15 cellular contexts compared by ENCODE assay signal in genomic region chr15:93150910-93151309, GRCh38.
A peak's percentile ranks its signal among the peaks of the same experiment; 100 is the strongest.
DNase-seq lines count a peak whose midpoint lies in the region; ATAC-seq, FAIRE-seq and TF ChIP-seq lines count a peak whose summit lies in the region.
"Had no signal": no experiment of that assay in that cellular context is flagged by ENCODE, and none has a peak within 500 bp of the region (broad histone marks: within the 10 kb centered on the region; RNA-seq: fewer than 3 reads in every experiment).

No MANE protein-coding gene starts in this region.

- H3K4me1 Mint-ChIP-seq in MCF 10A (ENCODE audit: insufficient read depth, unreplicated experiment) = peaks cover 35% of the 10 kb centered on the region
- peaks cover 20% of the 10 kb centered on the region for H3K4me1 Mint-ChIP-seq in activated T-cell treated with anti-CD3 and anti-CD28 coated beads, Interleukin-2, amount 50 U/mL, for 4 hours (ENCODE audit: low read depth)

- H3K4me3 ChIP-seq in left ventricle myocardium inferior = no peak overlapping the region
- no peak overlapping the region for H3K4me3 ChIP-seq in pancreas
- H3K4me3 ChIP-seq: PC-9 had no signal

- no peak for FAIRE-seq in pancreas (lab: Jason Lieb, UNC)

- TF ChIP-seq CTCF in left ventricle myocardium inferior (IDR thresholded peaks at IDR 0.05; ENCODE audit: borderline replicate concordance) (no peak), pancreas (IDR thresholded peaks at IDR 0.05) (no peak), MCF 10A (IDR thresholded peaks at IDR 0.05; ENCODE audit: unreplicated experiment) (no peak)

- DNase-seq in CD1c-positive myeloid dendritic cell (ENCODE audit: extremely low spot score) (peak; percentile 21), Kasumi-1 (lab: John Stamatoyannopoulos, UW) (peak; percentile 1 to 14), left ventricle myocardium inferior (peak; percentile 28), pancreas (peak in 1 of 6 donors; percentile 14), MCF 10A (ENCODE audit: unreplicated experiment) (no peak)
- DNase-seq in activated T-cell treated with anti-CD3 and anti-CD28 coated beads, Interleukin-2, amount 50 U/mL, for 4 hours = no peak
- DNase-seq: BE2C; H7; NCI-H1105; NCI-H187; NK-92 treated with Interleukin-12 subunit alpha and Interleukin-12 subunit beta, amount 100 ng/mL, for 24 hours; PC-9 had no signal

- CTCF ChIA-PET in MCF 10A (lab: Yijun Ruan, JAX) = interaction anchor here (0.6 to 0.9 kb wide), 3 partner anchors 12 to 969 kb away, joined by 3 read pairs; no protein-coding TSS in a partner anchor

- no peaks in the 10 kb centered on the region for H3K36me3 Mint-ChIP-seq in MCF 10A (ENCODE audit: insufficient read depth, unreplicated experiment)
- H3K36me3 Mint-ChIP-seq in activated T-cell treated with anti-CD3 and anti-CD28 coated beads, Interleukin-2, amount 50 U/mL, for 4 hours (ENCODE audit: insufficient read depth) = no peaks in the 10 kb centered on the region
- H3K36me3 Mint-ChIP-seq: IgD-negative memory B cell had no signal

- no peaks in the 10 kb centered on the region for H3K36me3 ChIP-seq in left ventricle myocardium inferior
- H3K36me3 ChIP-seq in pancreas = no peaks in the 10 kb centered on the region
- H3K36me3 ChIP-seq: BE2C had no signal

- no peaks in the 10 kb centered on the region for H3K27me3 ChIP-seq in left ventricle myocardium inferior (ENCODE audit: low read depth)
- no peaks in the 10 kb centered on the region for H3K27me3 ChIP-seq in pancreas
- H3K27me3 ChIP-seq: BE2C had no signal

- H3K4me3 Mint-ChIP-seq in MCF 10A (ENCODE audit: unreplicated experiment) = no peak overlapping the region
- no peak overlapping the region for H3K4me3 Mint-ChIP-seq in activated T-cell treated with anti-CD3 and anti-CD28 coated beads, Interleukin-2, amount 50 U/mL, for 4 hours
- H3K4me3 Mint-ChIP-seq: IgD-negative memory B cell had no signal

- BruUV-seq in MCF 10A (replicated peaks; lab: Mats Ljungman, UMichigan) = no TSS peak

- POLR2A ChIA-PET in MCF 10A (lab: Yijun Ruan, JAX) = no interaction called here

- peaks cover 8% of the 10 kb centered on the region for H3K9me3 Mint-ChIP-seq in MCF 10A (ENCODE audit: unreplicated experiment)
- H3K9me3 Mint-ChIP-seq in activated T-cell treated with anti-CD3 and anti-CD28 coated beads, Interleukin-2, amount 50 U/mL, for 4 hours = peaks cover 5% of the 10 kb centered on the region

- ATAC-seq in pancreas = peak in 3 of 4 donors; percentile 8 to 51 (median 43)
- ATAC-seq in HG03025 (IDR thresholded peaks at IDR 0.05; ENCODE audit: low FRiP score, unreplicated experiment) = no peak
- ATAC-seq in activated T-cell treated with anti-CD3 and anti-CD28 coated beads, Interleukin-2, amount 50 U/mL, for 4 hours = no peak
- ATAC-seq: SK-N-SH treated with all-trans-retinoic acid at 6 μM for 48 hours had no signal

- peaks cover 35% of the 10 kb centered on the region for H3K4me1 ChIP-seq in left ventricle myocardium inferior
- H3K4me1 ChIP-seq in pancreas = no peaks in the 10 kb centered on the region
- H3K4me1 ChIP-seq: BE2C had no signal

- H3K9me3 ChIP-seq in left ventricle myocardium inferior (replicated peaks) (peaks cover 10% of the 10 kb centered on the region), pancreas (no peaks in the 10 kb centered on the region)
- H3K9me3 ChIP-seq: BE2C had no signal

- intact Hi-C loops in left ventricle myocardium inferior (cut with micrococcal nuclease) = no loop called here
- intact Hi-C loops in pancreas (cut with DNase I) = no loop called here
- intact Hi-C loops in MCF 10A (cut with micrococcal nuclease) = no loop called here

- WGBS in pancreas, 2 donors = 39 to 55% methylated on average over 8 of the region's 8 CpGs

- no peak overlapping the region for H3K27ac Mint-ChIP-seq in MCF 10A (ENCODE audit: low read depth, unreplicated experiment)
- H3K27ac Mint-ChIP-seq: IgD-negative memory B cell had no signal

- H3K27ac ChIP-seq in left ventricle myocardium inferior (replicated peaks) (peak overlapping the region; percentile 17), pancreas (no peak overlapping the region)
- H3K27ac ChIP-seq: PC-9 had no signal

- no peaks in the 10 kb centered on the region for H3K27me3 Mint-ChIP-seq in MCF 10A (ENCODE audit: insufficient read depth, unreplicated experiment)
- peaks cover 1% of the 10 kb centered on the region for H3K27me3 Mint-ChIP-seq in activated T-cell treated with anti-CD3 and anti-CD28 coated beads, Interleukin-2, amount 50 U/mL, for 4 hours (ENCODE audit: low read depth)

Comparison
In these comparisons a context has a peak if more than half of its experiments do, and no peak if none do; other contexts are left out.
1. DNase-seq: peak in CD1c-positive myeloid dendritic cell (single experiment), Kasumi-1 (2 of 2) and left ventricle myocardium inferior (single experiment); none in MCF 10A (single experiment) and activated T-cell treated with anti-CD3 and anti-CD28 coated beads, Interleukin-2, amount 50 U/mL, for 4 hours (single experiment).
2. ATAC-seq: peak in pancreas (3 of 4); none in HG03025 (single experiment) and activated T-cell treated with anti-CD3 and anti-CD28 coated beads, Interleukin-2, amount 50 U/mL, for 4 hours (0 of 2).